Comparison of ENCODE assay signal across 9 cellular contexts in the genomic region with DNA sequence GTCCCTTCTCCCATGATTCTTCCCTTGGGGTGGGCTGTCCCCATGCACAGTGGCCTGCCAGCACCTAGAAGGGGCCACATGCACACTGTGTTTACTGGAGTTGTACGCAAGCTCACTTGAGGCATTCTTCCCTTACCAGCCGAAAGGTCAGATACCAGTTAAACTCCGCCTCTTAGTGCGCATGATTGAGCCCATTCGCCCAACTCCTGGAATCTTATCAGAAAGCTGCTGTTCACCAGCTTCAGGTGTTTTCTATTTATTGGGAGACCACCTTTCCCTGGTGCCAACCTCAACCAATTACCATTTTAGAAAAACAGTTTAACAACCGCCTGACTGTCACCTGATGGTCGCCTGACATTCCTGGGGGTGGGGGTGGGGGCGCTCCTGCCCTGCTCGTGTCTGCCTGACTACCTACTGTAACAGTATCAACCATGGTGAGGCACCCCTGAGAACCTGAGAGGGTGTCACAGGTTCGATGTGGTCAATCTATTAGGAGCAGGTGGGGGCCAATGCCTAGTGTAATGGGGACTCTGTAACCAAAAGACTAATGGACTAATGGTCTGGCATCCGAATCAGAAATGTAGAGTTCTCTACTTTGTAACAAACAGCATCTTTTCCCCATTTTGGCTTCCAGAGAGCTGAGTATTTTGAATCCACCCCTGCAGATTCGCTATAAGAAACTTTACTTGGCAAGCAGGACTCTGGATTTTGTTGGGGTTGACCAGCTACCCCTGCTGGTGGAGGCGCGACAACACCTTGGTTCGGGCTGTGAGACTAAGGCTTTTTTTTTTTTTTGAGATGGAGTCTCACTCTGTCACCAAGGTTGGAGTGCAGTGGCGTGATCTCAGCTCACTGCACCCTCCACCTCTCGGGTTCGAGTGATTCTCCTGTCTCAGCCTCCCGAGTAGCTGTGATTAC. TPM values are rescaled to one million over a fixed set of nuclear protein-coding genes. Genes with fewer than 3 reads are reported as not detected.
DNase-seq lines count a peak whose midpoint lies in the region; ATAC-seq and TF ChIP-seq lines count a peak whose summit lies in the region.
"Had no signal": no experiment of that assay in that cellular context is flagged by ENCODE, and none has a peak within 500 bp of the region (broad histone marks: within the 10 kb centered on the region; RNA-seq: fewer than 3 reads in every experiment).

No MANE protein-coding gene starts in this region.

- H2BK120ac ChIP-seq in mesendoderm (ENCODE audit: low read depth, low read length): no peak overlapping the region

- H2AFZ ChIP-seq in Karpas-422 (ENCODE audit: low read length): no peak overlapping the region

- H3K27ac ChIP-seq in Karpas-422 (ENCODE audit: low read length) (no peak overlapping the region), mesendoderm (ENCODE audit: low read depth, low read length) (no peak overlapping the region)
- H3K27ac ChIP-seq: tibial artery had no signal

- no peak overlapping the region for H3K4me2 ChIP-seq in Karpas-422 (ENCODE audit: low read depth, low read length, poor library complexity, severe bottlenecking)
- no peak overlapping the region for H3K4me2 ChIP-seq in mesendoderm (ENCODE audit: low read length)

- H4K20me1 ChIP-seq in Karpas-422 (ENCODE audit: insufficient read depth, low read depth, low read length): no peaks in the 10 kb centered on the region

- H3K4ac ChIP-seq in mesendoderm (ENCODE audit: low read depth, low read length): no peak overlapping the region

- no peak overlapping the region for H2BK15ac ChIP-seq in mesendoderm (replicated peaks; ENCODE audit: low read depth)

- H3K9me3 ChIP-seq in Karpas-422 (ENCODE audit: low read length): no peaks in the 10 kb centered on the region
- H3K9me3 ChIP-seq: tibial artery had no signal

- no peak overlapping the region for H3K4me3 ChIP-seq in Karpas-422 (ENCODE audit: low read length)
- no peak overlapping the region for H3K4me3 ChIP-seq in WI38 (ENCODE audit: low read depth, low read length)
- H3K4me3 ChIP-seq in mesendoderm (ENCODE audit: low read length): no peak overlapping the region
- H3K4me3 ChIP-seq: tibial artery had no signal

- no peak overlapping the region for H3K23ac ChIP-seq in mesendoderm (ENCODE audit: low read length)

- no CpG with 5 or more reads among the region's 19 CpGs for WGBS in mesendoderm (ENCODE audit: extremely low coverage, insufficient coverage, low lambda C conversion rate)

- H3K4me1 ChIP-seq in Karpas-422 (ENCODE audit: low read length) (no peaks in the 10 kb centered on the region; the same call in 1 of the 2 replicates), mesendoderm (ENCODE audit: control insufficient read depth, low read depth, low read length) (no peaks in the 10 kb centered on the region)

- H3K56ac ChIP-seq in mesendoderm (ENCODE audit: low read length): no peak overlapping the region

- TF ChIP-seq CTCF in WI38 (IDR thresholded peaks at IDR 0.05; ENCODE audit: low read depth, low read length): peak; percentile 61

- H3K9ac ChIP-seq in Karpas-422 (ENCODE audit: low read length): no peak overlapping the region
- H3K9ac ChIP-seq in mesendoderm (ENCODE audit: low read length): no peak overlapping the region

- H3K27me3 ChIP-seq in Karpas-422 (ENCODE audit: low read length): no peaks in the 10 kb centered on the region
- H3K27me3 ChIP-seq in mesendoderm (ENCODE audit: insufficient read depth, low read length, poor library complexity): no peaks in the 10 kb centered on the region
- H3K27me3 ChIP-seq: tibial artery had no signal

- H3K4me3 Mint-ChIP-seq in stimulated activated naive CD8-positive, alpha-beta T cell treated with anti-CD3 and anti-CD28 coated beads, Interleukin-15, amount 100 ng/mL, for 72 hours: no peak overlapping the region

- no peaks in the 10 kb centered on the region for H3K9me2 ChIP-seq in Karpas-422 (replicated peaks; ENCODE audit: insufficient read depth, low read length)

- no peaks in the 10 kb centered on the region for H3K9me3 Mint-ChIP-seq in stimulated activated naive CD8-positive, alpha-beta T cell treated with anti-CD3 and anti-CD28 coated beads, Interleukin-15, amount 100 ng/mL, for 72 hours

- H4K8ac ChIP-seq in mesendoderm (ENCODE audit: low read depth, low read length): no peak overlapping the region

- no peak overlapping the region for H3K27ac Mint-ChIP-seq in stimulated activated naive CD8-positive, alpha-beta T cell treated with anti-CD3 and anti-CD28 coated beads, Interleukin-15, amount 100 ng/mL, for 72 hours

- H3K4me1 Mint-ChIP-seq in stimulated activated naive CD8-positive, alpha-beta T cell treated with anti-CD3 and anti-CD28 coated beads, Interleukin-15, amount 100 ng/mL, for 72 hours: no peaks in the 10 kb centered on the region

- no peaks in the 10 kb centered on the region for H3K27me3 Mint-ChIP-seq in stimulated activated naive CD8-positive, alpha-beta T cell treated with anti-CD3 and anti-CD28 coated beads, Interleukin-15, amount 100 ng/mL, for 72 hours

- H4K5ac ChIP-seq in mesendoderm (ENCODE audit: low read length): no peak overlapping the region

- no peaks in the 10 kb centered on the region for H3K36me3 ChIP-seq in Karpas-422 (ENCODE audit: insufficient read depth, low read length)
- H3K36me3 ChIP-seq in mesendoderm (ENCODE audit: control insufficient read depth, insufficient read depth, low read length): no peaks in the 10 kb centered on the region
- H3K36me3 ChIP-seq: tibial artery had no signal

- no peaks in the 10 kb centered on the region for H3K79me1 ChIP-seq in mesendoderm (ENCODE audit: low read length)

- peak; percentile 50 for DNase-seq in EL
- DNase-seq in Karpas-422: peak; percentile 80
- DNase-seq in dermis blood vessel endothelial cell: peak; percentile 74
- peak; percentile 79 for DNase-seq in mesendoderm
- peak; percentile 8 to 50 for DNase-seq in stimulated activated naive CD8-positive, alpha-beta T cell treated with anti-CD3 and anti-CD28 coated beads, Interleukin-15, amount 100 ng/mL, for 72 hours
- no peak for DNase-seq in NCI-H1436 (lab: John Stamatoyannopoulos, UW)

- H2BK5ac ChIP-seq in mesendoderm (ENCODE audit: low read length): no peak overlapping the region

- no peak overlapping the region for H3K18ac ChIP-seq in mesendoderm (ENCODE audit: low read length)

- ATAC-seq in stimulated activated naive CD8-positive, alpha-beta T cell treated with anti-CD3 and anti-CD28 coated beads, Interleukin-15, amount 100 ng/mL, for 72 hours: peak; percentile 84
- no peak for ATAC-seq in HG03175 (IDR thresholded peaks at IDR 0.05; ENCODE audit: unreplicated experiment)

- H3K79me2 ChIP-seq in Karpas-422 (ENCODE audit: low read length): no peaks in the 10 kb centered on the region
- H3K79me2 ChIP-seq in mesendoderm (ENCODE audit: control insufficient read depth, insufficient read depth, low read length): no peaks in the 10 kb centered on the region

- H2AK5ac ChIP-seq in mesendoderm (ENCODE audit: low read length): no peak overlapping the region

RNA-seq across cellular contexts. Expression of a gene that starts 58.3 kb away (rescaled TPM):
- total RNA-seq in Karpas-422 (2014; rRNA removed; shearing (Covaris generic); ENCODE audit: low replicate concordance): 0.52 and 0.90 TPM in 2 replicates
- total RNA-seq in dermis blood vessel endothelial cell: 0.17 TPM in 1 of 2 replicates, not detected in the other
- polyA plus RNA-seq in mesendoderm (2013, experiment 1 of 2): 0.25 TPM
- 0.24 TPM for polyA plus RNA-seq in mesendoderm (2013, experiment 2 of 2)
